In genomic region chr22:44541671-44542319, GRCh38 we compare ENCODE assay signal across 18 cellular contexts. TPM values are rescaled to one million over a fixed set of nuclear protein-coding genes. Genes with fewer than 3 reads are reported as not detected.
A peak's percentile ranks its signal among the peaks of the same experiment; 100 is the strongest.
DNase-seq lines count a peak whose midpoint lies in the region; TF ChIP-seq lines count a peak whose summit lies in the region.
"Had no signal": no experiment of that assay in that cellular context is flagged by ENCODE, and none has a peak within 500 bp of the region (broad histone marks: within the 10 kb centered on the region; RNA-seq: fewer than 3 reads in every experiment).

No MANE protein-coding gene starts in this region.

- H3K27me3 ChIP-seq in endodermal cell (ENCODE audit: control insufficient read depth, insufficient read depth, low read length, poor library complexity, severe bottlenecking), result no peaks in the 10 kb centered on the region
- H3K27me3 ChIP-seq in neuronal stem cell (ENCODE audit: control insufficient read depth in 3 of 3, insufficient read depth in 3 of 3, low read depth in 1 of 3, low read length in 3 of 3), result peaks cover 0 to 24% (median 0%) of the 10 kb centered on the region in 3 experiments
- H3K27me3 ChIP-seq in prostate gland (replicated peaks; ENCODE audit: insufficient read depth), result peaks cover 16% of the 10 kb centered on the region
- H3K27me3 ChIP-seq in Caco-2 (replicated peaks; ENCODE audit: control insufficient read depth, insufficient read depth, low read length), result no peaks in the 10 kb centered on the region

- no peak overlapping the region for H3K4ac ChIP-seq in neuronal stem cell (ENCODE audit: low read length)

- no peaks in the 10 kb centered on the region for H3K4me1 Mint-ChIP-seq in endodermal cell
- no peaks in the 10 kb centered on the region for H3K4me1 Mint-ChIP-seq in Caco-2 (ENCODE audit: low read depth, unreplicated experiment)

- H3K4me1 ChIP-seq in endodermal cell (ENCODE audit: control insufficient read depth, insufficient read depth, low read length), result peaks cover 3% of the 10 kb centered on the region
- peaks cover 0 to 3% of the 10 kb centered on the region in 2 donors for H3K4me1 ChIP-seq in neuronal stem cell (ENCODE audit: control insufficient read depth in 2 of 2, insufficient read depth in 1 of 2, low read depth in 1 of 2, low read length in 2 of 2)
- no peaks in the 10 kb centered on the region for H3K4me1 ChIP-seq in prostate gland (replicated peaks)
- H3K4me1 ChIP-seq in Caco-2, result peaks cover 8% of the 10 kb centered on the region; the same call in 1 of the 2 replicates

- H3K14ac ChIP-seq in neuronal stem cell (ENCODE audit: low read length), result no peak overlapping the region

- WGBS in endodermal cell (ENCODE audit: insufficient coverage in 1 of 2, insufficient read length in 1 of 2), 2 experiments, result 81 to 93% methylated on average over 3 to 13 of the region's 13 CpGs
- WGBS in neuronal stem cell (ENCODE audit: extremely low coverage in 2 of 2, insufficient read length in 2 of 2, insufficient replicate concordance in 1 of 2), 2 donors, result no CpG with 5 or more reads among the region's 13 CpGs
- WGBS in prostate gland, result 96% methylated on average over 11 of the region's 13 CpGs

- H3K36me3 ChIP-seq in endodermal cell (ENCODE audit: control insufficient read depth, insufficient read depth, low read length), result no peaks in the 10 kb centered on the region
- no peaks in the 10 kb centered on the region for H3K36me3 ChIP-seq in neuronal stem cell (replicated peaks in 1 of 2; ENCODE audit: control insufficient read depth in 2 of 2, insufficient read depth in 2 of 2, low read length in 2 of 2)
- H3K36me3 ChIP-seq in prostate gland, result no peaks in the 10 kb centered on the region
- no peaks in the 10 kb centered on the region for H3K36me3 ChIP-seq in Caco-2 (ENCODE audit: control insufficient read depth, insufficient read depth, low read length)

- POLR2A ChIA-PET in Caco-2 (lab: Charles Lee), result no interaction called here

- H3K18ac ChIP-seq in neuronal stem cell (ENCODE audit: low read length), result no peak overlapping the region

- H3K27me3 Mint-ChIP-seq in endodermal cell (ENCODE audit: insufficient read depth) (peaks cover 1% of the 10 kb centered on the region), Caco-2 (ENCODE audit: insufficient read depth, unreplicated experiment) (peaks cover 8% of the 10 kb centered on the region)

- H3K9ac ChIP-seq in endodermal cell (ENCODE audit: extremely low read depth, low read length, poor library complexity, severe bottlenecking) (no peak overlapping the region), neuronal stem cell (ENCODE audit: low read depth, low read length, poor library complexity) (peak overlapping the region; percentile 2)

- H3K9me3 Mint-ChIP-seq in endodermal cell, result peaks cover 1% of the 10 kb centered on the region
- H3K9me3 Mint-ChIP-seq in Caco-2 (ENCODE audit: unreplicated experiment), result no peaks in the 10 kb centered on the region
- H3K9me3 Mint-ChIP-seq: CD4-positive, alpha-beta T cell; GM23338; HFFc6 had no signal

- H3K4me2 ChIP-seq in neuronal stem cell (ENCODE audit: insufficient read depth, low read length, poor library complexity, severe bottlenecking), result no peak overlapping the region
- H3K4me2 ChIP-seq: A549, GM23338 had no signal

- no peak for TF ChIP-seq CTCF in endodermal cell (conservative IDR thresholded peaks at IDR 0.05)
- no peak for TF ChIP-seq CTCF in prostate gland (IDR thresholded peaks at IDR 0.05)
- no peak for TF ChIP-seq CTCF in Caco-2 (IDR thresholded peaks at IDR 0.05; ENCODE audit: insufficient read depth in 1 of 2, low read depth in 1 of 2, low read length in 1 of 2, severe bottlenecking in 1 of 2, unreplicated experiment in 1 of 2)

- H3K27ac Mint-ChIP-seq in endodermal cell (no peak overlapping the region), Caco-2 (ENCODE audit: unreplicated experiment) (no peak overlapping the region)
- H3K27ac Mint-ChIP-seq: CD4-positive, alpha-beta T cell; GM23338; HFFc6 had no signal

- H2AFZ ChIP-seq in neuronal stem cell (ENCODE audit: low read length), result no peak overlapping the region
- H2AFZ ChIP-seq: GM23338 had no signal

- BruUV-seq in Caco-2 (replicated peaks; lab: Mats Ljungman, UMichigan), result no TSS peak

- no peak overlapping the region for H2BK120ac ChIP-seq in neuronal stem cell (ENCODE audit: low read depth, low read length)

- H3K9me3 ChIP-seq in endodermal cell (ENCODE audit: control insufficient read depth, low read length) (no peaks in the 10 kb centered on the region), neuronal stem cell (replicated peaks in 1 of 2; ENCODE audit: control insufficient read depth in 2 of 2, insufficient read depth in 1 of 2, low read depth in 1 of 2, low read length in 2 of 2) (no peaks in the 10 kb centered on the region), prostate gland (no peaks in the 10 kb centered on the region), Caco-2 (no peaks in the 10 kb centered on the region)
- H3K9me3 ChIP-seq: A549 had no signal

- H3K4me3 Mint-ChIP-seq in endodermal cell (no peak overlapping the region), Caco-2 (ENCODE audit: unreplicated experiment) (no peak overlapping the region)
- H3K4me3 Mint-ChIP-seq: CD4-positive, alpha-beta T cell; GM23338; HFFc6 had no signal

- H2AK5ac ChIP-seq in neuronal stem cell (ENCODE audit: low read depth, low read length), result peak overlapping the region; percentile 11

- H3K4me3 ChIP-seq in endodermal cell (ENCODE audit: low read length), result no peak overlapping the region
- H3K4me3 ChIP-seq in neuronal stem cell (ENCODE audit: low read length in 2 of 2), result no peak overlapping the region
- H3K4me3 ChIP-seq in prostate gland, result no peak overlapping the region
- no peak overlapping the region for H3K4me3 ChIP-seq in Caco-2 (ENCODE audit: low read depth, low read length)
- H3K4me3 ChIP-seq: A549, GM23338 had no signal

- no peak overlapping the region for H4K8ac ChIP-seq in neuronal stem cell (ENCODE audit: low read depth, low read length)

- H3K79me1 ChIP-seq in neuronal stem cell (ENCODE audit: low read depth, low read length), result peaks cover 4% of the 10 kb centered on the region

- intact Hi-C loops in prostate gland (cut with DNase I) (no loop called here), Caco-2 (cut with micrococcal nuclease; ENCODE audit: unreplicated experiment) (no loop called here)

- H2BK15ac ChIP-seq in neuronal stem cell (ENCODE audit: low read length), result no peak overlapping the region

- DNase-seq in activated effector memory CD4-positive, alpha-beta T cell treated with anti-CD3 and anti-CD28 coated beads, Interleukin-2, amount 50 U/mL, for 16 hours, result peak; percentile 47
- no peak for DNase-seq in activated effector memory CD4-positive, alpha-beta T cell treated with Interleukin-2 at 50 U/mL for 16 hours
- DNase-seq in endodermal cell (peak; percentile 29), neuronal stem cell (ENCODE audit: low spot score) (no peak), prostate gland (ENCODE audit: low spot score) (no peak), Caco-2 (no peak)
- no peak for DNase-seq in stimulated activated naive CD4-positive, alpha-beta T cell treated with Interleukin-2 at 50 U/mL for 16 hours (lab: John Stamatoyannopoulos, UW)
- DNase-seq: AML-193; CD4-positive, alpha-beta T cell; DMS153; DMS79; GDM1; H7; HFFc6 had no signal

- H3K36me3 Mint-ChIP-seq in endodermal cell (ENCODE audit: low read depth), result no peaks in the 10 kb centered on the region
- H3K36me3 Mint-ChIP-seq in Caco-2 (ENCODE audit: insufficient read depth, unreplicated experiment), result no peaks in the 10 kb centered on the region

- CTCF ChIA-PET in Caco-2 (lab: Charles Lee), result interaction anchor here (0.7 kb wide), 1 partner anchor 596 kb away, joined by 3 read pairs; no protein-coding TSS in a partner anchor

- no peak for TF ChIP-seq POLR2A in prostate gland (IDR thresholded peaks at IDR 0.05)

- H4K91ac ChIP-seq in neuronal stem cell (ENCODE audit: low read depth, low read length, poor library complexity), result no peak overlapping the region

- H3K23ac ChIP-seq in neuronal stem cell (ENCODE audit: low read depth, low read length, poor library complexity), result no peak overlapping the region

- H2BK5ac ChIP-seq in neuronal stem cell (ENCODE audit: low read length), result no peak overlapping the region

- no peak overlapping the region for H2BK12ac ChIP-seq in neuronal stem cell (ENCODE audit: low read length)

- H3K27ac ChIP-seq in endodermal cell (ENCODE audit: low read depth, low read length), result no peak overlapping the region
- no peak overlapping the region for H3K27ac ChIP-seq in neuronal stem cell (replicated peaks; ENCODE audit: low read length)
- H3K27ac ChIP-seq in prostate gland, result no peak overlapping the region
- H3K27ac ChIP-seq: 22Rv1, A549, C4-2B had no signal

RNA-seq across cellular contexts. Expression of gene RTL6, which starts 43.8 kb away (rescaled TPM):
- total RNA-seq in endodermal cell (10 to 100 TPM; 19.7 to 20.7 TPM), prostate gland (10 to 100 TPM; 22.4 to 35.1 TPM), Caco-2 (2022) (12.8 and 13.4 TPM in 2 replicates)
- 26.0 TPM for polyA plus RNA-seq in endodermal cell (2013, experiment 1 of 2)
- 24.8 TPM for polyA plus RNA-seq in endodermal cell (2013, experiment 2 of 2)
- polyA plus RNA-seq in neuronal stem cell (2013, experiment 1 of 2), result 19.8 TPM
- 20.4 TPM for polyA plus RNA-seq in neuronal stem cell (2013, experiment 2 of 2)

Comparison
In these comparisons a context has a peak if more than half of its experiments do, and no peak if none do; other contexts are left out.
1. DNase-seq: peak in activated effector memory CD4-positive, alpha-beta T cell treated with anti-CD3 and anti-CD28 coated beads, Interleukin-2, amount 50 U/mL, for 16 hours (single experiment) and endodermal cell (single experiment); none in activated effector memory CD4-positive, alpha-beta T cell treated with Interleukin-2 at 50 U/mL for 16 hours (single experiment), neuronal stem cell (single experiment), stimulated activated naive CD4-positive, alpha-beta T cell treated with Interleukin-2 at 50 U/mL for 16 hours (single experiment), prostate gland (single experiment) and Caco-2 (0 of 2).